In the genomic region with DNA sequence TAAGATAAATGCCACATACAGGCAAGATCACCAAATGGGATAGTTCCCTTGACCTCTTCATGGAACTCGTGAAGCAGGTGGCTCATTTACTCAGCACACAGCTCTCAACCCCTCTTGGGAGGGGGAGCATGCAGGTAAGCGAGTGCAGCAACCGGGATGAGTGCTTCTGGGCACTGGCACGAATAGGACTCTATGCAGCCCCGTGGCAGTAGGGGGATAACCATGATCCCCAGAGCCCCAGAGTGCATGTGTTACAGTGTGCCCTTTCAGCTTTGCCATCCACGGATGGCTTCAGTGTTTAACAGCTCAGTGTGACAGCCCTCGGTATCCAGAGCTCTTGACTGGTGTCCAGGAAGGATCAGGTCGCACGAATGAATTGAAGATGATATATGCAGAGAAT, we compare ENCODE assay signal across 23 cellular contexts.
"Had no signal": no experiment of that assay in that cellular context is flagged by ENCODE, and none has a peak within 500 bp of the region (broad histone marks: within the 10 kb centered on the region; RNA-seq: fewer than 3 reads in every experiment).

No MANE protein-coding gene starts in this region.

- H3K36me3 Mint-ChIP-seq: activated CD4-positive, alpha-beta memory T cell treated with anti-CD3 and anti-CD28 coated beads for 36 hours; activated naive CD8-positive, alpha-beta T cell; brain had no signal

- H3K27ac ChIP-seq: cardiac muscle cell, PC-9 had no signal

- H3K27ac Mint-ChIP-seq: activated B cell treated with CpG ODN at 0.5 μM for 24 hours; activated CD4-positive, alpha-beta memory T cell treated with anti-CD3 and anti-CD28 coated beads for 36 hours; activated CD4-positive, alpha-beta T cell treated with anti-CD3 and anti-CD28 coated beads, Interleukin-2, amount 10 ng/mL, durations not matched to agents 7 days and 5 days; activated naive CD8-positive, alpha-beta T cell; brain; T-helper 17 cell had no signal

- H3K4me2 ChIP-seq: PC-9 had no signal

- DNase-seq: activated B cell treated with CpG ODN at 0.5 μM for 24 hours; activated CD4-positive, alpha-beta memory T cell treated with anti-CD3 and anti-CD28 coated beads for 36 hours; activated CD4-positive, alpha-beta T cell treated with anti-CD3 and anti-CD28 coated beads, Interleukin-2, amount 10 ng/mL, durations not matched to agents 7 days and 5 days; activated CD8-positive, alpha-beta memory T cell treated with anti-CD3 and anti-CD28 coated beads for 24 hours; activated effector memory CD4-positive, alpha-beta T cell treated with anti-CD3 and anti-CD28 coated beads, Interleukin-2, amount 50 U/mL, for 16 hours; activated naive CD4-positive, alpha-beta T cell treated with Interleukin-2 at 50 U/mL for 16 hours; activated T-cell treated with anti-CD3 and anti-CD28 coated beads, Interleukin-2, amount 50 U/mL, for 4 hours; amygdala; NCI-H1105 treated with DMSO at 0.1 percent for 48 hours; NCI-H1436 treated with DMSO at 0.1 percent for 48 hours; NCI-H1930; NCI-H2107; NCI-H2171 treated with DMSO at 0.1 percent for 48 hours; NCI-H226; NCI-H526 treated with DMSO at 0.1 percent for 48 hours; NCI-H82; SIG-M5; T-helper 17 cell; T-helper 9 cell had no signal

- ATAC-seq: activated T-cell treated with anti-CD3 and anti-CD28 coated beads, Interleukin-2, amount 50 U/mL, for 4 hours; T-helper 17 cell had no signal

- H3K36me3 ChIP-seq: cardiac muscle cell had no signal

- H3K27me3 ChIP-seq: cardiac muscle cell had no signal

- H3K27me3 Mint-ChIP-seq: activated B cell treated with CpG ODN at 0.5 μM for 24 hours; activated CD4-positive, alpha-beta memory T cell treated with anti-CD3 and anti-CD28 coated beads for 36 hours; activated CD4-positive, alpha-beta T cell treated with anti-CD3 and anti-CD28 coated beads, Interleukin-2, amount 10 ng/mL, durations not matched to agents 7 days and 5 days; activated naive CD8-positive, alpha-beta T cell; brain; T-helper 17 cell had no signal

- H3K4me3 Mint-ChIP-seq: activated B cell treated with CpG ODN at 0.5 μM for 24 hours; activated CD4-positive, alpha-beta memory T cell treated with anti-CD3 and anti-CD28 coated beads for 36 hours; activated CD4-positive, alpha-beta T cell treated with anti-CD3 and anti-CD28 coated beads, Interleukin-2, amount 10 ng/mL, durations not matched to agents 7 days and 5 days; activated naive CD8-positive, alpha-beta T cell; activated T-cell treated with anti-CD3 and anti-CD28 coated beads, Interleukin-2, amount 50 U/mL, for 4 hours; brain; T-helper 17 cell had no signal

- H3K4me3 ChIP-seq: cardiac muscle cell, PC-9 had no signal

- H3K4me1 Mint-ChIP-seq: activated B cell treated with CpG ODN at 0.5 μM for 24 hours; activated CD4-positive, alpha-beta T cell treated with anti-CD3 and anti-CD28 coated beads, Interleukin-2, amount 10 ng/mL, durations not matched to agents 7 days and 5 days; brain; T-helper 17 cell had no signal

- H2AFZ ChIP-seq: PC-9 had no signal
